Comparison of ENCODE assay signal across 22 cellular contexts in the genomic region with DNA sequence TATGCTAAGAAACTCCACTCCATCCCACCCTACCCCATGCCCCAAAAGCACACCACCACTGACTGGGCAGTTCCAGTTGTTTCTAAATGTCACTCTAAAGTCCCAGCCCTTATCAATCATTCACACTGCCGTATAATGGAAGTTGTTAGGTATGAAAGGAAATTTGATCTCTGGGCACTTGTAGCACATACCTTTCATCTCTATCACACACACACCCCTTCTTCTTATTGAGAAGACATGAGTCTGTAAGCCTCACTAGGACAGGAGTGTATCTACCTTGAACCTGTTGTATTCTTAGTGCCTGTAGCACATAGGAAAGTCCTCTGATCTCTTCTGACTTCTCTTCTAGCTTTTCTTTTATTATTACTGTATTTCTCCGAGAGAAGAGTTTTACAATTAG.
"Had no signal": no experiment of that assay in that cellular context is flagged by ENCODE, and none has a peak within 500 bp of the region (broad histone marks: within the 10 kb centered on the region; RNA-seq: fewer than 3 reads in every experiment).

No MANE protein-coding gene starts in this region.

- H3K27me3 ChIP-seq: ovary, right atrium auricular region, right lobe of liver, stomach, testis, thyroid gland, transverse colon, upper lobe of right lung had no signal

- H3K4me3 ChIP-seq: left ventricle myocardium inferior, lung, ovary, right atrium auricular region, right lobe of liver, smooth muscle cell, stomach, testis, thyroid gland, transverse colon, upper lobe of right lung had no signal

- H3K36me3 ChIP-seq: ovary had no signal

- DNase-seq: hippocampal formation; kidney glomerular epithelial cell; left ventricle myocardium inferior; mesendoderm; naive B cell; natural killer cell; ovary; right lobe of liver; stimulated activated CD4-positive, alpha-beta T cell treated with anti-CD3 and anti-CD28 coated beads, Interleukin-1b, Interleukin-23, amount 100 ng/mL, for 48 hours; stimulated activated CD4-positive, alpha-beta T cell treated with anti-CD3 and anti-CD28 coated beads, Interleukin-2, amount 100 ng/mL, for 48 hours; stimulated activated CD4-positive, alpha-beta T cell treated with anti-CD3 and anti-CD28 coated beads, Interleukin-4, amount 100 ng/mL, for 4 hours; stimulated activated CD8-positive, alpha-beta memory T cell treated with anti-CD3 and anti-CD28 coated beads, Interleukin-4, amount 100 ng/mL, for 48 hours; stimulated activated naive CD4-positive, alpha-beta T cell treated with Interleukin-2 at 50 U/mL for 16 hours; stomach; testis; thyroid gland; transverse colon; upper lobe of right lung had no signal

- H3K27ac ChIP-seq: left ventricle myocardium inferior, ovary, right atrium auricular region, right lobe of liver, stomach, testis, thyroid gland, transverse colon, upper lobe of right lung had no signal

- ATAC-seq: natural killer cell; right lobe of liver; stimulated activated memory B cell treated with anti-CD40 and anti-IgM and Interleukin-4, amounts not matched to agents 10 μg/mL and 1 μg/mL and 100 μg/mL, for 72 hours; upper lobe of right lung had no signal

- H3K9me3 ChIP-seq: left ventricle myocardium inferior, ovary, right atrium auricular region, right lobe of liver, stomach, testis, thyroid gland, transverse colon, upper lobe of right lung had no signal

- H3K4me1 ChIP-seq: left ventricle myocardium inferior, right atrium auricular region, right lobe of liver, stomach, testis, thyroid gland, transverse colon, upper lobe of right lung had no signal
